8 cellular contexts compared by ENCODE assay signal in the genomic region with DNA sequence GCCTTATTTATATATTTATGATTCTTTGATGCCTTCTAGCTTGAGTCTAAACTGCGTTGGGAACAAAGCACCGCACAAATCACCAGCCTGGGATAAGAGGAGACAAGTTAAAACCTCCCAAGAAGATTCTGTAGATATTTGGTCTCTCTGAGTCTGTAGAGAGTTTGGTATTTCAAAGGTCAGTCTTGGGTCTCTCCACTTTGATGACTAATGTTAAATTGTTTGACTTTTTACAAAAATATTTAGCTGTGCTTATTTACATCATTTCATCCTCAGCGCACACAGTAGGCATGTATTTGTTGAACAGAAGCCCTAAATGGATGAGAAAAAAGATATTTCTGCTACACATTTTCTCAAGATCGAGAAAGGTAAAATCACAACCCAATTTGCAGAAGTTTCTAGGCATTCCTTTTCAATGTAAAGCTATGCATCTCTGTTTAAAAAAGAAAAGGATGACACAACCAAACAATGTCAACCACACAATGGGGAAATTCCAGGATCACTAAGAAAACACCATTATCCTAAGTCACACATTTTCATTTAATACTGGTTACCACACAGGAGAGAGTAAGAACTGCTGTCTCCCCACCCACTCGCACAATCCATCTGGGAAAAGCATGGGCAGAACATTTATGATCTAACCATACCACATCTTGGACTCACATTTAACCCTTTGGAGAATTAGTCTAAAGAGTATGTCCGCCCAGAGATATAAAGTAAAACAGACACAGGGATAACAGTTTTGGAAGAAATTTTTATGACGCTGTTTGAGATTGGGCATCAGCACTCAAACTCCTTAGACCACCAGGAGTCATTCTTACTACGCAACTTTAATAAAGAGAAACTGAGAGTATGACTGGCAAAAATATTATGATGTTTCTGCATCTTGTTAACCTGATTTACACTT. TPM values are rescaled to one million over a fixed set of nuclear protein-coding genes. Genes with fewer than 3 reads are reported as not detected.
DNase-seq lines count a peak whose midpoint lies in the region; ATAC-seq and TF ChIP-seq lines count a peak whose summit lies in the region.

No MANE protein-coding gene starts in this region.

- H3K4me3 Mint-ChIP-seq in activated CD4-positive, alpha-beta T cell treated with anti-CD3 and anti-CD28 coated beads, Interleukin-2, amount 10 ng/mL, durations not matched to agents 24 days and 14 days = peak overlapping the region; percentile 99
- H3K4me3 Mint-ChIP-seq in effector memory CD8-positive, alpha-beta T cell = peak overlapping the region; percentile 87 to 100
- peak overlapping the region; percentile 98 for H3K4me3 Mint-ChIP-seq in nephron progenitor cell

- H3K27ac Mint-ChIP-seq in activated CD4-positive, alpha-beta T cell treated with anti-CD3 and anti-CD28 coated beads, Interleukin-2, amount 10 ng/mL, durations not matched to agents 24 days and 14 days = peak overlapping the region; percentile 100
- peak overlapping the region; percentile 78 to 97 for H3K27ac Mint-ChIP-seq in effector memory CD8-positive, alpha-beta T cell
- H3K27ac Mint-ChIP-seq in nephron progenitor cell = no peak overlapping the region

- peaks cover 42% of the 10 kb centered on the region for H3K4me1 Mint-ChIP-seq in activated CD4-positive, alpha-beta T cell treated with anti-CD3 and anti-CD28 coated beads, Interleukin-2, amount 10 ng/mL, durations not matched to agents 24 days and 14 days
- peaks cover 31 to 61% of the 10 kb centered on the region in 2 donors for H3K4me1 Mint-ChIP-seq in effector memory CD8-positive, alpha-beta T cell (ENCODE audit: low read depth in 2 of 2)
- H3K4me1 Mint-ChIP-seq in nephron progenitor cell = peaks cover 51% of the 10 kb centered on the region

- H3K9me3 Mint-ChIP-seq in activated CD4-positive, alpha-beta T cell treated with anti-CD3 and anti-CD28 coated beads, Interleukin-2, amount 10 ng/mL, durations not matched to agents 24 days and 14 days = no peaks in the 10 kb centered on the region
- no peaks in the 10 kb centered on the region for H3K9me3 Mint-ChIP-seq in effector memory CD8-positive, alpha-beta T cell
- H3K9me3 Mint-ChIP-seq in nephron progenitor cell = no peaks in the 10 kb centered on the region

- H3K36me3 Mint-ChIP-seq in activated CD4-positive, alpha-beta T cell treated with anti-CD3 and anti-CD28 coated beads, Interleukin-2, amount 10 ng/mL, durations not matched to agents 24 days and 14 days (ENCODE audit: low read depth) = peaks cover 57% of the 10 kb centered on the region
- H3K36me3 Mint-ChIP-seq in effector memory CD8-positive, alpha-beta T cell (ENCODE audit: insufficient read depth) = peaks cover 24% of the 10 kb centered on the region
- peaks cover 5% of the 10 kb centered on the region for H3K36me3 Mint-ChIP-seq in nephron progenitor cell (ENCODE audit: low read depth)

- DNase-seq in activated CD4-positive, alpha-beta T cell treated with anti-CD3 and anti-CD28 coated beads, Interleukin-2, amount 10 ng/mL, durations not matched to agents 24 days and 14 days = peak; percentile 71
- no peak for DNase-seq in activated CD4-positive, alpha-beta T cell treated with anti-CD3 and anti-CD28 coated beads, Interleukin-2, amount 50 U/mL, for 4 hours
- DNase-seq in RPMI8226 (peak; percentile 19), nephron progenitor cell (no peak), hippocampal formation (lab: John Stamatoyannopoulos, UW) (no peak)
- no peak for DNase-seq in effector memory CD8-positive, alpha-beta T cell

- H3K27me3 Mint-ChIP-seq in activated CD4-positive, alpha-beta T cell treated with anti-CD3 and anti-CD28 coated beads, Interleukin-2, amount 10 ng/mL, durations not matched to agents 24 days and 14 days = peaks cover 2% of the 10 kb centered on the region
- no peaks in the 10 kb centered on the region for H3K27me3 Mint-ChIP-seq in effector memory CD8-positive, alpha-beta T cell
- H3K27me3 Mint-ChIP-seq in nephron progenitor cell (ENCODE audit: low read depth, poor library complexity) = no peaks in the 10 kb centered on the region

- no peak for ATAC-seq in effector memory CD8-positive, alpha-beta T cell (replicated peaks)
- ATAC-seq in HG02885 (IDR thresholded peaks at IDR 0.05; ENCODE audit: poor library complexity, unreplicated experiment) (no peak), GM21528 (IDR thresholded peaks at IDR 0.05; ENCODE audit: low FRiP score, unreplicated experiment) (no peak)

- intact Hi-C loops in activated CD4-positive, alpha-beta T cell treated with anti-CD3 and anti-CD28 coated beads, Interleukin-2, amount 10 ng/mL, durations not matched to agents 24 days and 14 days (cut with micrococcal nuclease) = loop anchor here (1.0 to 10.0 kb wide), 7 partner anchors 19 to 387 kb away; a partner anchor contains a TSS

- TF ChIP-seq CTCF in nephron progenitor cell (IDR thresholded peaks at IDR 0.05) = no peak

RNA-seq across cellular contexts. Expression of a gene that starts 4.4 kb away (rescaled TPM):
- total RNA-seq in activated CD4-positive, alpha-beta T cell treated with anti-CD3 and anti-CD28 coated beads, Interleukin-2, amount 10 ng/mL, durations not matched to agents 24 days and 14 days = 274 and 277 TPM in 2 replicates

Comparison
In these comparisons a context has a peak if more than half of its experiments do, and no peak if none do; other contexts are left out.
1. DNase-seq: peak in activated CD4-positive, alpha-beta T cell treated with anti-CD3 and anti-CD28 coated beads, Interleukin-2, amount 10 ng/mL, durations not matched to agents 24 days and 14 days (single experiment) and RPMI8226 (single experiment); none in activated CD4-positive, alpha-beta T cell treated with anti-CD3 and anti-CD28 coated beads, Interleukin-2, amount 50 U/mL, for 4 hours (0 of 2), effector memory CD8-positive, alpha-beta T cell (0 of 3), nephron progenitor cell (single experiment) and hippocampal formation (0 of 2).
2. Peak in every context shown above with its lines, with median percentiles within 50 percentile points of each other: H3K4me3 Mint-ChIP-seq.